1 cellular context compared by ENCODE assay signal in the genomic region with DNA sequence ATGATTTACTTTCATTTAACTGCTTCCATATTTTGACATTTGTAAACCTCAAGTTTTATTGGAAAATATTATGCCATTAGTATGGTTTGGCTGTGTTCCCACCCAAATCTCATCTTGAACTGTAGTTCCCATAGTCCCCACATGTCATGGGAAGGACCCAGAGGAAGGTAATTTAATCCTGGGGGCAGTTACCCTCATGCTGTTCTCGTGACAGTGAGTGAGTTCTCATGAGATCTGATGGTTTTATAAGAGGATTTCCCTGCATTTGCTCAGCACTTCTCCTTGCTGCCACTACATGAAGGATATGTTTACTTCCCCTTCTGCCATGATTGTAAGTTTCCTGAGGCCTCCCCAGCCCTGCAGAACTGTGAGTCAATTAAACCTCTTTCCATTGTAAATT. TPM values are rescaled to one million over a fixed set of nuclear protein-coding genes. Genes with fewer than 3 reads are reported as not detected.
"Had no signal": no experiment of that assay in that cellular context is flagged by ENCODE, and none has a peak within 500 bp of the region (broad histone marks: within the 10 kb centered on the region; RNA-seq: fewer than 3 reads in every experiment).

No MANE protein-coding gene starts in this region.

RNA-seq across cellular contexts. Expression of gene SVEP1, which starts 48.3 kb away (rescaled TPM):
- total RNA-seq: natural killer cell treated with Interleukin-12 subunit alpha and Interleukin-12 subunit beta and Interleukin-15 and Interleukin-18, amount 100 ng/mL, for 72 hours had no signal
